23 cellular contexts compared by ENCODE assay signal in genomic region chr3:156106721-156107373, GRCh38. TPM values are rescaled to one million over a fixed set of nuclear protein-coding genes. Genes with fewer than 3 reads are reported as not detected.
DNase-seq lines count a peak whose midpoint lies in the region; ATAC-seq, FAIRE-seq and TF ChIP-seq lines count a peak whose summit lies in the region.
"Had no signal": no experiment of that assay in that cellular context is flagged by ENCODE, and none has a peak within 500 bp of the region (broad histone marks: within the 10 kb centered on the region; RNA-seq: fewer than 3 reads in every experiment).

No MANE protein-coding gene starts in this region.

- H3K36me3 ChIP-seq in K562 (ENCODE audit: control insufficient read depth, insufficient read depth, low read length) (no peaks in the 10 kb centered on the region), GM23248 (ENCODE audit: low read depth) (no peaks in the 10 kb centered on the region)
- H3K36me3 ChIP-seq: HAP-1, lower lobe of right lung, prostate gland had no signal

- no peaks in the 10 kb centered on the region for H3F3A ChIP-seq in GM23248 (ENCODE audit: insufficient read depth)

- ATAC-seq in K562, result peak; percentile 56; the same call in 2 of the 3 replicates
- no peak for ATAC-seq in GM18870 (IDR thresholded peaks at IDR 0.05; ENCODE audit: unreplicated experiment)
- ATAC-seq: lower lobe of right lung; naive thymus-derived CD4-positive, alpha-beta T cell; stimulated activated naive B cell treated with anti-CD40 and anti-IgM and Interleukin-4, amounts not matched to agents 10 μg/mL and 1 μg/mL and 100 μg/mL, for 72 hours had no signal

- H3K9me3 ChIP-seq in K562 (replicated peaks; ENCODE audit: control insufficient read depth, insufficient read depth, low read depth, low read length), result no peaks in the 10 kb centered on the region
- H3K9me3 ChIP-seq in GM23248 (ENCODE audit: low read depth), result no peaks in the 10 kb centered on the region
- H3K9me3 ChIP-seq: HAP-1, lower lobe of right lung, prostate gland had no signal

- no peak overlapping the region for H2AFZ ChIP-seq in K562 (ENCODE audit: low read depth, low read length)
- H2AFZ ChIP-seq in GM23248, result no peak overlapping the region

- H3K4me3 ChIP-seq in HFF-Myc (replicated peaks; ENCODE audit: low read depth, low read length) (no peak overlapping the region), K562 (no peak overlapping the region), GM23248 (no peak overlapping the region)
- H3K4me3 ChIP-seq: HAP-1, lower lobe of right lung, prostate gland had no signal

- TF ChIP-seq CTCF in HFF-Myc (IDR thresholded peaks at IDR 0.05; ENCODE audit: low read depth, low read length, missing control alignments), result peak; percentile 20
- 0 out of 6 replicates have a peak, but pooled peaks of 1 of the 3 experiments have one; percentile 8 for TF ChIP-seq CTCF in K562 (IDR thresholded peaks at IDR 0.05 in 2 of 3, conservative IDR thresholded peaks at IDR 0.05 in 1 of 3; ENCODE audit: insufficient read depth in 2 of 3, low read depth in 1 of 3, low read length in 3 of 3)

- no peaks in the 10 kb centered on the region; a peak in 1 of 5 replicates for H3K4me1 ChIP-seq in K562 (replicated peaks in 1 of 2; ENCODE audit: control insufficient read depth in 2 of 2, insufficient read depth in 2 of 2, low read length in 2 of 2)
- no peaks in the 10 kb centered on the region for H3K4me1 ChIP-seq in GM23248 (ENCODE audit: insufficient read depth)
- H3K4me1 ChIP-seq: HAP-1, lower lobe of right lung, prostate gland had no signal

- no TSS peak for BruUV-seq in K562 (replicated peaks; lab: Mats Ljungman, UMichigan)

- H3K4me2 ChIP-seq in K562 (ENCODE audit: insufficient read depth, low read length), result no peak overlapping the region
- no peak overlapping the region for H3K4me2 ChIP-seq in GM23248 (ENCODE audit: unreplicated experiment)

- H3K27me3 ChIP-seq in K562 (ENCODE audit: control insufficient read depth in 2 of 2, insufficient read depth in 2 of 2, low read length in 2 of 2) (peaks cover 0 to 32% of the 10 kb centered on the region in 2 experiments; a peak in 3 of 5 replicates), GM23248 (replicated peaks; ENCODE audit: insufficient read depth) (peaks cover 24% of the 10 kb centered on the region)

- CTCF ChIA-PET in K562 (lab: Yijun Ruan, JAX; ENCODE audit: low intra/inter-chr PET ratio), result no interaction called here

- in situ Hi-C loops in K562 (cut with MboI), result no loop called here
- in situ Hi-C loops in GM23248 (cut with MboI), result no loop called here

- POLR2A ChIA-PET in K562 (lab: Yijun Ruan, JAX), result no interaction called here

- no peak for TF ChIP-seq RAD21 in K562 (CRISPR knock-in tag; conservative IDR thresholded peaks at IDR 0.05 in 1 of 2, IDR thresholded peaks at IDR 0.05 in 1 of 2)

- no peaks in the 10 kb centered on the region for H4K20me1 ChIP-seq in K562 (replicated peaks; ENCODE audit: control insufficient read depth, insufficient read depth, low read length)
- no peaks in the 10 kb centered on the region for H4K20me1 ChIP-seq in GM23248 (ENCODE audit: insufficient read depth)

- no peaks in the 10 kb centered on the region for H3K9me2 ChIP-seq in GM23248 (ENCODE audit: insufficient read depth)

- no peak for TF ChIP-seq POLR2A in K562 (conservative IDR thresholded peaks at IDR 0.05)
- no peak for TF ChIP-seq POLR2A in erythroblast (IDR thresholded peaks at IDR 0.05; ENCODE audit: low read length)

- H3K79me2 ChIP-seq in K562 (ENCODE audit: control insufficient read depth, insufficient read depth, low read length) (no peaks in the 10 kb centered on the region), GM23248 (ENCODE audit: insufficient read depth) (no peaks in the 10 kb centered on the region)

- no peak overlapping the region for H3K9ac ChIP-seq in K562 (ENCODE audit: insufficient read depth in 1 of 2, low read depth in 2 of 2, low read length in 2 of 2)
- no peak overlapping the region for H3K9ac ChIP-seq in GM23248

- intact Hi-C loops in K562 (cut with micrococcal nuclease), result no loop called here

- peak; percentile 6 for DNase-seq in ELF-1 (ENCODE audit: low read depth, low spot score)
- no peak for DNase-seq in HFF-Myc (ENCODE audit: extremely low read depth, low read depth)
- peak in 1 of 4 experiments; percentile 7 for DNase-seq in K562 (ENCODE audit: extremely low read depth in 1 of 4, low spot score in 3 of 4)
- peak; percentile 3 for DNase-seq in myocyte (ENCODE audit: low read depth)
- no peak for DNase-seq in erythroblast (lab: John Stamatoyannopoulos, UW)
- DNase-seq in GM23248, result no peak
- DNase-seq in dedifferentiated amniotic fluid mesenchymal stem cell (ENCODE audit: extremely low spot score), result no peak
- DNase-seq: C1 segment of cervical spinal cord; lower lobe of right lung; naive thymus-derived CD4-positive, alpha-beta T cell; NCI-H1436 treated with DMSO at 0.1 percent for 48 hours; NCI-H2227 treated with DMSO at 0.1 percent for 48 hours; NK-92 treated with Interleukin-12 subunit alpha and Interleukin-12 subunit beta, amount 100 ng/mL, for 24 hours; SHP77 treated with DMSO at 0.1 percent for 48 hours; stimulated activated CD4-positive, alpha-beta T cell treated with anti-CD3 and anti-CD28 coated beads, Interleukin-12 subunit alpha, Interleukin-12 subunit beta, amount 100 ng/mL, for 4 hours; stimulated activated naive B cell treated with anti-CD40 and anti-IgM and Interleukin-4, amounts not matched to agents 10 μg/mL and 1 μg/mL and 100 μg/mL, for 72 hours; trophoblast cell had no signal

- FAIRE-seq in K562 (lab: Jason Lieb, UNC), result no peak
- FAIRE-seq: colon had no signal

- no peak for TF ChIP-seq EP300 in K562 (IDR thresholded peaks at IDR 0.05; ENCODE audit: low read length)

- H3K27ac ChIP-seq in K562 (ENCODE audit: extremely low read depth, low read depth, low read length) (no peak overlapping the region), GM23248 (no peak overlapping the region)
- H3K27ac ChIP-seq: epithelial cell of prostate, lower lobe of right lung, prostate gland had no signal

- H3K9me1 ChIP-seq in K562 (ENCODE audit: control insufficient read depth, insufficient read depth, low read length), result no peaks in the 10 kb centered on the region

- 0% methylated on average over 7 of the region's 7 CpGs for WGBS in K562 (ENCODE audit: insufficient coverage, low coverage, missing lambda C conversion rate)
- WGBS in GM23248 (ENCODE audit: low coverage in 1 of 2, low lambda C conversion rate in 2 of 2, missing lambda C conversion rate in 2 of 2), 2 experiments, result 75 to 80% methylated on average over 7 of the region's 7 CpGs

TF ChIP-seq in K562, 482 proteins besides CTCF, POLR2A, EP300 and RAD21 (continues in another document):
- no peak for TF ChIP-seq TCF7L2 (IDR thresholded peaks at IDR 0.05; ENCODE audit: low read depth, low read length)
- TF ChIP-seq ZNF354B (CRISPR knock-in tag; IDR thresholded peaks at IDR 0.05), result no peak
- no peak for TF ChIP-seq LCOR (CRISPR knock-in tag; IDR thresholded peaks at IDR 0.05)
- no peak for TF ChIP-seq MAFF (IDR thresholded peaks at IDR 0.05; ENCODE audit: low read length)
- TF ChIP-seq PHF20 (IDR thresholded peaks at IDR 0.05; ENCODE audit: partially characterized antibody), result no peak
- no peak for TF ChIP-seq ZNF263 (CRISPR knock-in tag; IDR thresholded peaks at IDR 0.05; ENCODE audit: borderline replicate concordance)
- no peak for TF ChIP-seq SNRNP70 (optimal IDR thresholded peaks at IDR 0.05; ENCODE audit: low read depth, low read length)
- no peak for TF ChIP-seq ZNF75A (CRISPR knock-in tag; IDR thresholded peaks at IDR 0.05)
- TF ChIP-seq, protein P1, sequence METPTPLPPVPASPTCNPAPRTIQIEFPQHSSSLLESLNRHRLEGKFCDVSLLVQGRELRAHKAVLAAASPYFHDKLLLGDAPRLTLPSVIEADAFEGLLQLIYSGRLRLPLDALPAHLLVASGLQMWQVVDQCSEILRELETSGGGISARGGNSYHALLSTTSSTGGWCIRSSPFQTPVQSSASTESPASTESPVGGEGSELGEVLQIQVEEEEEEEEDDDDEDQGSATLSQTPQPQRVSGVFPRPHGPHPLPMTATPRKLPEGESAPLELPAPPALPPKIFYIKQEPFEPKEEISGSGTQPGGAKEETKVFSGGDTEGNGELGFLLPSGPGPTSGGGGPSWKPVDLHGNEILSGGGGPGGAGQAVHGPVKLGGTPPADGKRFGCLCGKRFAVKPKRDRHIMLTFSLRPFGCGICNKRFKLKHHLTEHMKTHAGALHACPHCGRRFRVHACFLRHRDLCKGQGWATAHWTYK (CRISPR knock-in tag; IDR thresholded peaks at IDR 0.05), result no peak
- TF ChIP-seq GABPA (tag; conservative IDR thresholded peaks at IDR 0.05; ENCODE audit: low read depth), result no peak
- no peak for TF ChIP-seq ARID1B (IDR thresholded peaks at IDR 0.05)
- TF ChIP-seq YBX1 (IDR thresholded peaks at IDR 0.05), result no peak
- TF ChIP-seq NUFIP1 (IDR thresholded peaks at IDR 0.05; ENCODE audit: partially characterized antibody), result no peak
- no peak for TF ChIP-seq CXXC5 (CRISPR knock-in tag; IDR thresholded peaks at IDR 0.05)
- TF ChIP-seq COPS2 (conservative IDR thresholded peaks at IDR 0.05), result no peak
- TF ChIP-seq SMC3 (conservative IDR thresholded peaks at IDR 0.05; ENCODE audit: insufficient read depth, low read depth, low read length), result no peak

RNA-seq across cellular contexts. Expression of gene KCNAB1, which starts 13.5 kb away (rescaled TPM):
- total RNA-seq in K562 (2011; cell fraction: chromatin; rRNA removed; ENCODE audit: low replicate concordance), result 0.21 TPM in 1 of 2 replicates, not detected in the other
- total RNA-seq in K562 (2011; cell fraction: nucleolus; rRNA removed), result not detected in 2 replicates
- total RNA-seq in K562 (2011; cell fraction: nucleoplasm; rRNA removed), result not detected in 2 replicates
- 0.41 and 0.59 TPM in 2 replicates for total RNA-seq in K562 (2014; rRNA removed)
- 0.51 and 0.93 TPM in 2 replicates for total RNA-seq in K562 (2014; rRNA removed; fragmentation: Illumina TruSeq; extraction: Trizol)
- 0.14 and 0.19 TPM in 2 replicates for total RNA-seq in K562 (2015; rRNA removed; fragmentation: Illumina TruSeq; extraction: Trizol)
- 0.40 and 0.76 TPM in 2 replicates for total RNA-seq in K562 (2021)
- 0.26 and 0.42 TPM in 2 replicates for polyA plus RNA-seq in K562 (2011; rRNA removed)
- polyA plus RNA-seq in K562 (2011; cell fraction: cytosol; rRNA removed), result 0.03 and 0.15 TPM in 2 replicates
- polyA plus RNA-seq in K562 (2011; cell fraction: nucleus; rRNA removed), result 0.35 TPM in 1 of 2 replicates, not detected in the other
- polyA plus RNA-seq in K562 (2012), result 0.36 and 0.64 TPM in 2 replicates
- polyA plus RNA-seq in K562 (2014; fragmentation: Illumina TruSeq; extraction: Trizol), result 0.32 and 0.61 TPM in 2 replicates
- polyA plus RNA-seq in K562 (2014; fragmentation: Nextera tagmentation; extraction: Ambion mirVana), result 1 to 10 TPM in 1 of 2 experiments, under 1 TPM in 1; 0.80 to 1.2 TPM
- polyA plus RNA-seq in K562 (2014; rRNA removed), result 0.32 and 0.41 TPM in 2 replicates
- polyA minus RNA-seq in K562 (2011; rRNA and poly(A)+ RNA removed), result 0.07 and 0.66 TPM in 2 replicates
- polyA minus RNA-seq in K562 (2011; cell fraction: cytosol; rRNA and poly(A)+ RNA removed), result not detected in 2 replicates
- polyA minus RNA-seq in K562 (2011; cell fraction: nucleus; rRNA and poly(A)+ RNA removed), result 0.11 and 0.13 TPM in 2 replicates
- total RNA-seq in myocyte, result 0.16 and 0.40 TPM in 2 replicates
- 2.8 TPM for polyA plus RNA-seq in myocyte (2012)
- total RNA-seq in GM23248 (2014; rRNA removed; shearing (Covaris generic)), result not detected in 2 replicates
- 1.1 and 1.3 TPM in 2 replicates for polyA plus RNA-seq in GM23248 (2016; fragmentation: Nextera tagmentation; extraction: Ambion mirVana)
- total RNA-seq: naive thymus-derived CD4-positive, alpha-beta T cell; T-helper 2 cell treated with Interferon-gamma antibody and Interleukin-4, amounts not matched to agents 100 ng/mL and 5 ng/mL, for 36 hours had no signal

Comparison
In these comparisons a context has a peak if more than half of its experiments do, and no peak if none do; other contexts are left out.
1. DNase-seq: peak in ELF-1 (single experiment) and myocyte (single experiment); none in HFF-Myc (single experiment), erythroblast (0 of 2), GM23248 (single experiment) and dedifferentiated amniotic fluid mesenchymal stem cell (single experiment).